Comparison of ENCODE assay signal across 9 cellular contexts in the genomic region with DNA sequence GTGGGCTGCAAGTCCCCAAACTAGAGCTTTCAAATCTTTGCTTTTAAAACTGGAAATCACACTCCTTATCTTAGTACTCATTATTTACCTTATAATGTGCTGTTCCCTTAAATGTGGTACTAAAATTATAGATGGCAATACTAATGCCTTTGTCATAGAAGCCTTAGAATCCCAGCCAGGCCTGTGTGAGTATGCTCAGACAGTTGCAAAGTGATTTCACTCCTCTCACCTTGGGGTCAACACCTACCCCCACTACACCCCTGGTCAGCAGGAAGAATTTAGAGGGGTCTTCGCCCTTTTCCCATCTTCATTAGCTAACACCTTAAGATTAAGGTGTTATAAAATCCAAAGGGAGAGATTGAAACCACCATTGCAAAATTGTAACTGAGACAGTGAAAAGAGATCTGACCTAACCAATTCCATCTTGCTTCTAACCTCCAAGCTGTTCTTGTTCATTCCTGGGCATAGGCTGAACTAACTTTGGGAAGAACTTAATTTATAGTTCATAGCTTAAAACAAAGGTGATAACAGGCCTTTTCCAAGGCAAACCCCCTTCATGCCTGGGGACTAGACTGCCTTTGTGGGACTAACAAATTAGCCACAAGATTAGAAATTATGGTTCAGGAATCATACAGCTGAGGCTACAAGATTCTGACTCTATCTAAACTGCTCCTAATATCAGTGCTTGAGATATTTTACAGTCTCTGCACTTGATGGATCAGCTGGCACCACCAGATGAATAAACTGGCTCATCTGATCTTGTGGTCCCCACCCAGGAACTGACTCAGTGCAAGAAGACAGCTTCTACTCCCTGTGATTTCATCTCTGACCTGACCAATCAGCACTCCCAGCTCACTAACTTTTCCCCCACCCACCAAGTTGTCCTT. TPM values are rescaled to one million over a fixed set of nuclear protein-coding genes. Genes with fewer than 3 reads are reported as not detected.
DNase-seq lines count a peak whose midpoint lies in the region.
"Had no signal": no experiment of that assay in that cellular context is flagged by ENCODE, and none has a peak within 500 bp of the region (broad histone marks: within the 10 kb centered on the region; RNA-seq: fewer than 3 reads in every experiment).

No MANE protein-coding gene starts in this region.

- H3K4me3 ChIP-seq in GM23248, result 0 out of 2 replicates have a peak overlapping the region, but pooled peaks have one; percentile 26

- H3K9me3 ChIP-seq in GM23248 (ENCODE audit: low read depth), result no peaks in the 10 kb centered on the region

- H3K79me2 ChIP-seq in GM23248 (ENCODE audit: insufficient read depth), result no peaks in the 10 kb centered on the region

- H3K27ac ChIP-seq in GM23248 (peak overlapping the region; percentile 79), epithelial cell of prostate (peak overlapping the region; percentile 93)
- H3K27ac ChIP-seq: VCaP had no signal

- peaks cover 43% of the 10 kb centered on the region for H3K4me1 ChIP-seq in GM23248 (ENCODE audit: insufficient read depth)

- peak overlapping the region; percentile 56 for H3K4me2 ChIP-seq in GM23248 (ENCODE audit: unreplicated experiment)

- H3K9me2 ChIP-seq in GM23248 (ENCODE audit: insufficient read depth), result no peaks in the 10 kb centered on the region

- DNase-seq in GM23248 (peak; percentile 85), epithelial cell of prostate (ENCODE audit: low read depth, low spot score) (peak; percentile 60), HuH-7.5 (ENCODE audit: low spot score) (no peak), NCI-H2029 treated with DMSO at 0.1 percent for 48 hours (lab: John Stamatoyannopoulos, UW) (no peak), NCI-H146 treated with DMSO at 0.1 percent for 48 hours (lab: John Stamatoyannopoulos, UW; ENCODE audit: unreplicated experiment) (no peak), OCI-M2 (lab: John Stamatoyannopoulos, UW; ENCODE audit: unreplicated experiment) (no peak)
- DNase-seq in activated CD4-positive, alpha-beta T cell treated with anti-CD3 and anti-CD28 coated beads for 48 hours, result peak; percentile 77
- peak; percentile 74 for DNase-seq in stimulated activated CD4-positive, alpha-beta T cell treated with anti-CD3 and anti-CD28 coated beads, Interleukin-15, amount 100 ng/mL, for 24 hours

- peak overlapping the region; percentile 58 for H2AFZ ChIP-seq in GM23248

- 88 to 91% methylated on average over 1 of the region's 1 CpG for whole genome bisulfite sequencing in GM23248 (ENCODE audit: low coverage in 1 of 2, low lambda C conversion rate in 2 of 2, missing lambda C conversion rate in 2 of 2), 2 experiments

- no peaks in the 10 kb centered on the region for H3K27me3 ChIP-seq in GM23248 (replicated peaks; ENCODE audit: insufficient read depth)

- H3F3A ChIP-seq in GM23248 (ENCODE audit: insufficient read depth), result peaks cover 43% of the 10 kb centered on the region

- peak overlapping the region; percentile 41; the same call in 1 of the 2 replicates for H3K9ac ChIP-seq in GM23248

- no peaks in the 10 kb centered on the region for H3K36me3 ChIP-seq in GM23248 (ENCODE audit: low read depth)

- H4K20me1 ChIP-seq in GM23248 (ENCODE audit: insufficient read depth), result no peaks in the 10 kb centered on the region

- in situ Hi-C loops in GM23248 (cut with MboI), result no loop called here

RNA-seq across cellular contexts. Expression of a gene that starts 10.4 kb away (rescaled TPM):
- 53.5 and 104 TPM in 2 replicates for total RNA-seq in GM23248 (2014; rRNA removed; shearing (Covaris generic))
- polyA plus RNA-seq in GM23248 (2016; fragmentation: Nextera tagmentation; extraction: Ambion mirVana), result 107 and 114 TPM in 2 replicates

RNA-seq across cellular contexts. Expression of a gene that starts 38.0 kb away (rescaled TPM):
- 5.8 and 6.4 TPM in 2 replicates for total RNA-seq in GM23248 (2014; rRNA removed; shearing (Covaris generic))
- 0.86 and 1.1 TPM in 2 replicates for polyA plus RNA-seq in GM23248 (2016; fragmentation: Nextera tagmentation; extraction: Ambion mirVana)

Comparison
In these comparisons a context has a peak if more than half of its experiments do, and no peak if none do; other contexts are left out.
1. DNase-seq: peak in GM23248 (single experiment), activated CD4-positive, alpha-beta T cell treated with anti-CD3 and anti-CD28 coated beads for 48 hours (single experiment), epithelial cell of prostate (single experiment) and stimulated activated CD4-positive, alpha-beta T cell treated with anti-CD3 and anti-CD28 coated beads, Interleukin-15, amount 100 ng/mL, for 24 hours (single experiment); none in HuH-7.5 (single experiment), NCI-H2029 treated with DMSO at 0.1 percent for 48 hours (single experiment), NCI-H146 treated with DMSO at 0.1 percent for 48 hours (single experiment) and OCI-M2 (single experiment).